In genomic region chr13:98207411-98207810, GRCh38 we compare ENCODE assay signal across 19 cellular contexts. TPM values are rescaled to one million over a fixed set of nuclear protein-coding genes. Genes with fewer than 3 reads are reported as not detected.
DNase-seq lines count a peak whose midpoint lies in the region; ATAC-seq and TF ChIP-seq lines count a peak whose summit lies in the region.
"Had no signal": no experiment of that assay in that cellular context is flagged by ENCODE, and none has a peak within 500 bp of the region (broad histone marks: within the 10 kb centered on the region; RNA-seq: fewer than 3 reads in every experiment).

No MANE protein-coding gene starts in this region.

- H3K27me3 Mint-ChIP-seq in activated naive CD8-positive, alpha-beta T cell treated with anti-CD3 and anti-CD28 coated beads, Interleukin-2, amount 50 U/mL, for 24 hours = peaks cover 6% of the 10 kb centered on the region

- H3K9me3 Mint-ChIP-seq in activated naive CD8-positive, alpha-beta T cell treated with anti-CD3 and anti-CD28 coated beads, Interleukin-2, amount 50 U/mL, for 24 hours = peaks cover 21% of the 10 kb centered on the region

- TF ChIP-seq EP300 in sigmoid colon (IDR thresholded peaks at IDR 0.05) = no peak

- H3K36me3 Mint-ChIP-seq in activated naive CD8-positive, alpha-beta T cell treated with anti-CD3 and anti-CD28 coated beads, Interleukin-2, amount 50 U/mL, for 24 hours (ENCODE audit: low read depth) = no peaks in the 10 kb centered on the region
- H3K36me3 Mint-ChIP-seq: CD8-positive, alpha-beta memory T cell had no signal

- intact Hi-C loops in body of pancreas (cut with DNase I) = no loop called here
- intact Hi-C loops in sigmoid colon (cut with DNase I) = no loop called here

- H3K4me3 ChIP-seq in body of pancreas = no peak overlapping the region
- H3K4me3 ChIP-seq in sigmoid colon = peak overlapping the region in 2 of 4 donors; percentile 8 to 10

- H3K27ac Mint-ChIP-seq in activated naive CD8-positive, alpha-beta T cell treated with anti-CD3 and anti-CD28 coated beads, Interleukin-2, amount 50 U/mL, for 24 hours = no peak overlapping the region
- H3K27ac Mint-ChIP-seq: CD8-positive, alpha-beta memory T cell; effector memory CD8-positive, alpha-beta T cell; memory B cell had no signal

- no peak for TF ChIP-seq POLR2A in body of pancreas (IDR thresholded peaks at IDR 0.05)
- TF ChIP-seq POLR2A in sigmoid colon (IDR thresholded peaks at IDR 0.05) = no peak

- H3K36me3 ChIP-seq in body of pancreas (replicated peaks in 1 of 2; ENCODE audit: insufficient read depth in 1 of 2, low read depth in 2 of 2) (no peaks in the 10 kb centered on the region), sigmoid colon (no peaks in the 10 kb centered on the region)

- no peak overlapping the region for H3K4me3 Mint-ChIP-seq in activated naive CD8-positive, alpha-beta T cell treated with anti-CD3 and anti-CD28 coated beads, Interleukin-2, amount 50 U/mL, for 24 hours
- H3K4me3 Mint-ChIP-seq: CD8-positive, alpha-beta memory T cell; effector memory CD8-positive, alpha-beta T cell; memory B cell had no signal

- H3K27me3 ChIP-seq in body of pancreas (no peaks in the 10 kb centered on the region), sigmoid colon (no peaks in the 10 kb centered on the region)

- WGBS in body of pancreas, 2 donors = 53 to 72% methylated on average over 4 of the region's 4 CpGs
- WGBS in sigmoid colon, 2 donors = 65 to 67% methylated on average over 4 of the region's 4 CpGs

- H3K27ac ChIP-seq in body of pancreas (peak overlapping the region; percentile 15 to 67 (median 49)), sigmoid colon (peak overlapping the region; percentile 73 to 93 (median 86))
- H3K27ac ChIP-seq: KMS-11 had no signal

- ATAC-seq in body of pancreas = peak; percentile 52
- peak; percentile 16 for ATAC-seq in left lobe of liver
- ATAC-seq in GM19455 (IDR thresholded peaks at IDR 0.05; ENCODE audit: unreplicated experiment) = no peak
- ATAC-seq in activated naive CD8-positive, alpha-beta T cell treated with anti-CD3 and anti-CD28 coated beads, Interleukin-2, amount 50 U/mL, for 24 hours = no peak
- ATAC-seq: effector memory CD8-positive, alpha-beta T cell had no signal

- no peaks in the 10 kb centered on the region for H3K9me3 ChIP-seq in body of pancreas
- H3K9me3 ChIP-seq in sigmoid colon = peaks cover 0 to 2% (median 0%) of the 10 kb centered on the region in 4 donors

- peak; percentile 73 for DNase-seq in ELR (ENCODE audit: low read depth)
- no peak for DNase-seq in body of pancreas
- DNase-seq in left lobe of liver (ENCODE audit: low spot score) = no peak
- DNase-seq in sigmoid colon = no peak
- DNase-seq in activated CD4-positive, alpha-beta T cell treated with anti-CD3 and anti-CD28 coated beads, Interleukin-2, amount 50 U/mL, for 4 hours = no peak
- DNase-seq in NCI-H82 treated with DMSO at 0.1 percent for 48 hours (lab: John Stamatoyannopoulos, UW; ENCODE audit: unreplicated experiment) = no peak
- DNase-seq in activated naive CD8-positive, alpha-beta T cell treated with anti-CD3 and anti-CD28 coated beads, Interleukin-2, amount 50 U/mL, for 24 hours = no peak
- DNase-seq: activated CD4-positive, alpha-beta T cell treated with anti-CD3 and anti-CD28 coated beads for 1 hour; activated T-cell treated with anti-CD3 and anti-CD28 coated beads, Interleukin-2, amount 50 U/mL, for 48 hours; anterior cingulate cortex; CD8-positive, alpha-beta memory T cell; effector memory CD8-positive, alpha-beta T cell; head of caudate nucleus; NCI-H2081; NK-92 treated with Interleukin-12 subunit alpha and Interleukin-12 subunit beta, amount 100 ng/mL, for 24 hours; retina had no signal

- peaks cover 15% of the 10 kb centered on the region for H3K4me1 ChIP-seq in body of pancreas
- peaks cover 0 to 51% (median 38%) of the 10 kb centered on the region in 4 donors for H3K4me1 ChIP-seq in sigmoid colon

- TF ChIP-seq CTCF in body of pancreas (IDR thresholded peaks at IDR 0.05) = no peak
- no peak for TF ChIP-seq CTCF in sigmoid colon (IDR thresholded peaks at IDR 0.05)

- H3K4me1 Mint-ChIP-seq in activated naive CD8-positive, alpha-beta T cell treated with anti-CD3 and anti-CD28 coated beads, Interleukin-2, amount 50 U/mL, for 24 hours = no peaks in the 10 kb centered on the region
- H3K4me1 Mint-ChIP-seq: CD8-positive, alpha-beta memory T cell; memory B cell had no signal

RNA-seq across cellular contexts. Expression of gene RNF113B, which starts 30.3 kb away (rescaled TPM):
- total RNA-seq in body of pancreas = not detected
- total RNA-seq in left lobe of liver = not detected
- not detected for total RNA-seq in sigmoid colon
- polyA plus RNA-seq in sigmoid colon = not detected
- total RNA-seq: CD8-positive, alpha-beta memory T cell had no signal
- polyA plus RNA-seq: CD8-positive, alpha-beta memory T cell had no signal

Comparison
In these comparisons a context has a peak if more than half of its experiments do, and no peak if none do; other contexts are left out.
1. ATAC-seq: peak in body of pancreas (single experiment) and left lobe of liver (single experiment); none in GM19455 (single experiment) and activated naive CD8-positive, alpha-beta T cell treated with anti-CD3 and anti-CD28 coated beads, Interleukin-2, amount 50 U/mL, for 24 hours (single experiment).